24 cellular contexts compared by ENCODE assay signal in the genomic region with DNA sequence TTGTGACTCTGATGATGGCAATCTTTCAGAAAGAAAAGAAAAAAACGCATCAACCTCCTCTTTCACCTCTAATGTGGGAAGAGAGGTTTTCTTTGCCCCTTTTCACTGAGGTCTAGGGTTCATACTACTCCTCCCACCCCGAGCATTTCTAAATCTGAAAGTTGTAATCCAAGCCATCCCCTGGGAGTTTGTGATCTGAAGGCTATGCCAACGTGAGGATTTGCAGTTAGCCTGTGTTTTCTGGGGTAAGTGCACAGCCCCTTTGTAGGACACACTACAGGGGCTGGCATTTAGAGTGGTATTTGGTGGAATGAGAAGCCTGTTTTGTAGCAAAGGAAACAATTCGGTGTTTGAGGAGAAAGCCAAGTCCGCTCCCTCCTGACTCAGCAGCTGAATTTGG. TPM values are rescaled to one million over a fixed set of nuclear protein-coding genes. Genes with fewer than 3 reads are reported as not detected.
DNase-seq lines count a peak whose midpoint lies in the region; ATAC-seq and TF ChIP-seq lines count a peak whose summit lies in the region.
"Had no signal": no experiment of that assay in that cellular context is flagged by ENCODE, and none has a peak within 500 bp of the region (broad histone marks: within the 10 kb centered on the region; RNA-seq: fewer than 3 reads in every experiment).

No MANE protein-coding gene starts in this region.

- no peak overlapping the region for H3K27ac ChIP-seq in DOHH2 (ENCODE audit: low read depth, low read length)
- no peak overlapping the region for H3K27ac ChIP-seq in neural cell (ENCODE audit: low read length)
- H3K27ac ChIP-seq: psoas muscle, stomach, upper lobe of left lung had no signal

- H3F3A ChIP-seq in DOHH2 (ENCODE audit: control insufficient read depth, insufficient read depth) = no peaks in the 10 kb centered on the region
- H3F3A ChIP-seq in neural cell (ENCODE audit: insufficient read depth, low read length, poor library complexity, severe bottlenecking) = no peaks in the 10 kb centered on the region

- peaks cover 12% of the 10 kb centered on the region for H3K4me1 Mint-ChIP-seq in T-helper 17 cell

- H3K27me3 ChIP-seq in DOHH2 (ENCODE audit: control insufficient read depth, low read length) (peaks cover 39% of the 10 kb centered on the region), neural cell (ENCODE audit: insufficient read depth, low read depth, low read length) (peaks cover 20% of the 10 kb centered on the region)

- no peak for ATAC-seq in T-helper 17 cell
- no peak for ATAC-seq in HG03442 (IDR thresholded peaks at IDR 0.05; ENCODE audit: unreplicated experiment)
- ATAC-seq: naive thymus-derived CD8-positive, alpha-beta T cell; psoas muscle had no signal

- H3K9me2 ChIP-seq in DOHH2 (replicated peaks; ENCODE audit: control insufficient read depth, low read length) = no peaks in the 10 kb centered on the region
- H3K9me2 ChIP-seq in neural cell (ENCODE audit: insufficient read depth, low read length) = no peaks in the 10 kb centered on the region

- H3K4me3 ChIP-seq in DOHH2 (ENCODE audit: low read length) (peak overlapping the region; percentile 68), neural cell (ENCODE audit: low read length) (peak overlapping the region; percentile 50)
- H3K4me3 ChIP-seq: MG63, psoas muscle, stomach, upper lobe of left lung had no signal

- H3K36me3 Mint-ChIP-seq in T-helper 17 cell (ENCODE audit: low read depth) = peaks cover 12% of the 10 kb centered on the region

- H3K79me2 ChIP-seq in DOHH2 (ENCODE audit: control insufficient read depth, low read length) (no peaks in the 10 kb centered on the region), neural cell (replicated peaks; ENCODE audit: insufficient read depth, low read length) (no peaks in the 10 kb centered on the region)

- no peak for TF ChIP-seq RAD21 in neural cell (conservative IDR thresholded peaks at IDR 0.05)

- TF ChIP-seq CTCF in DOHH2 (IDR thresholded peaks at IDR 0.05; ENCODE audit: low read depth, low read length, poor library complexity, severe bottlenecking) (no peak), neural cell (IDR thresholded peaks at IDR 0.05; ENCODE audit: poor library complexity, severe bottlenecking) (no peak)

- H3K9ac ChIP-seq in neural cell (ENCODE audit: low read length) = no peak overlapping the region

- H3K27me3 Mint-ChIP-seq in T-helper 17 cell = peaks cover 64% of the 10 kb centered on the region

- peak overlapping the region; percentile 37 for H3K4me3 Mint-ChIP-seq in T-helper 17 cell

- peak overlapping the region; percentile 96 for H3K4me2 ChIP-seq in DOHH2 (ENCODE audit: low read length)
- H3K4me2 ChIP-seq in neural cell (ENCODE audit: low read length) = peak overlapping the region; percentile 2

- no peak overlapping the region for H2AFZ ChIP-seq in neural cell (ENCODE audit: low read depth, low read length)

- no peak overlapping the region for H3K27ac Mint-ChIP-seq in T-helper 17 cell
- H3K27ac Mint-ChIP-seq: activated naive CD8-positive, alpha-beta T cell had no signal

- H3K9me3 ChIP-seq in DOHH2 (ENCODE audit: control insufficient read depth, insufficient read depth, low read length) (peaks cover 13% of the 10 kb centered on the region), T-helper 17 cell (ENCODE audit: control insufficient read depth, low read length, poor library complexity, severe bottlenecking) (peaks cover 4% of the 10 kb centered on the region), neural cell (ENCODE audit: low read length) (peaks cover 3% of the 10 kb centered on the region)

- TF ChIP-seq EP300 in neural cell (conservative IDR thresholded peaks at IDR 0.05; ENCODE audit: poor library complexity, severe bottlenecking) = no peak

- DNase-seq in NCI-H2107 treated with DMSO at 0.1 percent for 48 hours (lab: John Stamatoyannopoulos, UW; ENCODE audit: unreplicated experiment) = peak; percentile 48
- no peak for DNase-seq in T-helper 17 cell
- DNase-seq in COR-L47 (lab: John Stamatoyannopoulos, UW) = no peak
- DNase-seq in amygdala (lab: John Stamatoyannopoulos, UW) = no peak
- no peak for DNase-seq in NCI-H1048 (lab: John Stamatoyannopoulos, UW)
- DNase-seq: activated CD4-positive, alpha-beta T cell treated with anti-CD3 and anti-CD28 coated beads for 1 hour; activated T-cell treated with anti-CD3 and anti-CD28 coated beads, Interleukin-2, amount 50 U/mL, for 48 hours; IMR-90; left colon; mesenchymal stem cell; MG63; naive thymus-derived CD8-positive, alpha-beta T cell; NCI-H1694 treated with DMSO at 0.1 percent for 48 hours; NCI-H446 treated with DMSO at 0.1 percent for 48 hours; psoas muscle; stimulated activated CD4-positive, alpha-beta T cell treated with anti-CD3 and anti-CD28 coated beads, Interleukin-4, amount 100 ng/mL, for 24 hours; stomach; SW 1271 had no signal

- H4K20me1 ChIP-seq in DOHH2 (ENCODE audit: control insufficient read depth, insufficient read depth, low read depth, low read length) = no peaks in the 10 kb centered on the region
- no peaks in the 10 kb centered on the region for H4K20me1 ChIP-seq in neural cell (ENCODE audit: insufficient read depth)

- peaks cover 42% of the 10 kb centered on the region for H3K4me1 ChIP-seq in DOHH2 (ENCODE audit: control insufficient read depth, low read length)

- no peaks in the 10 kb centered on the region for H3K36me3 ChIP-seq in DOHH2 (ENCODE audit: control insufficient read depth, low read length)
- no peaks in the 10 kb centered on the region for H3K36me3 ChIP-seq in neural cell (ENCODE audit: insufficient read depth, low read length)
- H3K36me3 ChIP-seq: MG63, stomach, upper lobe of left lung had no signal

TF ChIP-seq in neural cell, 6 proteins besides CTCF, POLR2A, EP300 and RAD21:
- TF ChIP-seq TAF1 (IDR thresholded peaks at IDR 0.05; ENCODE audit: low read depth) = no peak
- TF ChIP-seq POLR2AphosphoS5 (IDR thresholded peaks at IDR 0.05) = no peak
- no peak for TF ChIP-seq EZH2 (IDR thresholded peaks at IDR 0.05; ENCODE audit: borderline replicate concordance, insufficient read depth, low read length, poor library complexity, severe bottlenecking)
- TF ChIP-seq SMC3 (conservative IDR thresholded peaks at IDR 0.05; ENCODE audit: poor library complexity) = no peak
- no peak for TF ChIP-seq MXI1 (conservative IDR thresholded peaks at IDR 0.05; ENCODE audit: poor library complexity, severe bottlenecking)
- TF ChIP-seq REST (IDR thresholded peaks at IDR 0.05; ENCODE audit: borderline replicate concordance) = no peak

RNA-seq across cellular contexts. Expression of gene PCP4L1, which starts 1.8 kb away (rescaled TPM):
- total RNA-seq in T-helper 17 cell = not detected
- polyA plus RNA-seq in neural cell = 51.2 and 62.5 TPM in 2 replicates
- 23.4 and 24.7 TPM in 2 replicates for polyA minus RNA-seq in neural cell
- total RNA-seq: IMR-90; naive thymus-derived CD8-positive, alpha-beta T cell had no signal
- polyA plus RNA-seq: IMR-90; naive thymus-derived CD8-positive, alpha-beta T cell had no signal

RNA-seq across cellular contexts. Expression of gene NR1I3, which starts 22.3 kb away (rescaled TPM):
- not detected for total RNA-seq in T-helper 17 cell
- not detected in 2 replicates for polyA plus RNA-seq in neural cell
- not detected in 2 replicates for polyA minus RNA-seq in neural cell
- total RNA-seq: activated CD8-positive, alpha-beta memory T cell treated with anti-CD3 and anti-CD28 coated beads for 36 hours; IMR-90; naive thymus-derived CD8-positive, alpha-beta T cell; psoas muscle; upper lobe of left lung had no signal
- polyA plus RNA-seq: IMR-90, stomach had no signal

RNA-seq across cellular contexts. Expression of gene TOMM40L, which starts 34.5 kb away (rescaled TPM):
- 1 to 10 TPM; 5.4 to 6.9 TPM for total RNA-seq in T-helper 17 cell
- polyA plus RNA-seq in neural cell = 32.5 and 40.1 TPM in 2 replicates
- 37.0 TPM in 2 replicates for polyA minus RNA-seq in neural cell

RNA-seq across cellular contexts. Expression of gene APOA2, which starts 36.9 kb away (rescaled TPM):
- total RNA-seq in T-helper 17 cell = not detected
- polyA plus RNA-seq in neural cell = not detected in 2 replicates
- polyA minus RNA-seq in neural cell = not detected in 2 replicates
- total RNA-seq: activated CD8-positive, alpha-beta memory T cell treated with anti-CD3 and anti-CD28 coated beads for 36 hours; IMR-90; left colon; naive thymus-derived CD8-positive, alpha-beta T cell had no signal
- polyA plus RNA-seq: IMR-90; naive thymus-derived CD8-positive, alpha-beta T cell; psoas muscle; stomach had no signal

RNA-seq across cellular contexts. Expression of gene FCER1G, which starts 45.3 kb away (rescaled TPM):
- total RNA-seq in T-helper 17 cell = 10 to 100 TPM in 1 of 2 donors, 1 to 10 TPM in 1; 8.3 to 12.3 TPM
- 3.5 TPM in 1 of 2 replicates, not detected in the other for polyA plus RNA-seq in neural cell
- not detected in 2 replicates for polyA minus RNA-seq in neural cell
- total RNA-seq: IMR-90 had no signal
